3 cellular contexts compared by ENCODE assay signal in the genomic region with DNA sequence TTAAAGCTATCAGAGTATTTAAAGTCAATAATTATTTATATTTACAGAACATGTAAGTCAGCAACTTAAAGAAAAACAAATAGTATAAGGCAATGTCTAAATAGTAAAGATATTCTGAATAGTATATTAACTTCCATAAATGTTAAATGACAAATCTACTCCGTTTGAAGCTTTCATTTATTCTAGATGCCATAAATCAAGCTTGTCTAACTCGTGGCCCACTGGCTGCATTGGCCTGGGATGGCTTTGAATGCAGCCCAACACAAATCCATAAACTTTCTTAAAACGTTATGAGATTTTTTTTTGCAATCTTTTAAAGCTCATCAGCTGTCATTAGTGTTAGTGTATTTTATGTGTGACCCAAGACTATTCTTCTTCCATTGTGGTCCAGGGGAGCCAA.
"Had no signal": no experiment of that assay in that cellular context is flagged by ENCODE, and none has a peak within 500 bp of the region (broad histone marks: within the 10 kb centered on the region; RNA-seq: fewer than 3 reads in every experiment).

No MANE protein-coding gene starts in this region.

- DNase-seq: GDM1, GF-D8 had no signal

- ATAC-seq: GM12878 had no signal

- H3K4me3 ChIP-seq: GM12878 had no signal
